ENCODE assay signal across 10 cellular contexts in the genomic region with DNA sequence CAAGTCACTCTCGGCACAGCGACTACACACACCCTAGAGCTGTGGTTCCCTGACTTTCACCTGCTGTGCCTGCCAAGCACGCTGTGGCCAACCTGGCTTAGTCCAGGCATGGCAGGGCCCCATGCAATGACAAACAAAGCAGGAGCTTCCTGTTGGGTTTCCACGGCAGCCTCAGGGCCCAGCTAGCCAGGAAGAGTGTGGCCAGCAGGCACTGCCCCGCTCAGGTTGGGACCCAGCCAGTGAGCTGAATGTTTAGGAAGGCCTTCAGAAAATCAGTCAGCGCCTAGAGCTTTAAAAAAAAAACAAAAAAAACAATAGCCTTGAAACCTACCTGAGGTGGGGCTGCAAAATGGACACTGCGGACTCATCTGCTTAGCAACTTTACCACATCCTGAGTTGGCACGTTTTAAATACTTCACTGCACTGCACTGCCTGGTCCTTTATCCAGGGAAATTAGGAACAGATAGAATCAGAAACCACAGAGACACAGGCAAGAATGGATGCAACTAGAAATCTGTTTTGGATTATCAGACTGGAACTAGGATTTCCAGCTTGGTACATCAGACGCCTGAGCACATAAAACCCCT. TPM values are rescaled to one million over a fixed set of nuclear protein-coding genes. Genes with fewer than 3 reads are reported as not detected.
DNase-seq lines count a peak whose midpoint lies in the region; ATAC-seq, FAIRE-seq and TF ChIP-seq lines count a peak whose summit lies in the region.
"Had no signal": no experiment of that assay in that cellular context is flagged by ENCODE, and none has a peak within 500 bp of the region (broad histone marks: within the 10 kb centered on the region; RNA-seq: fewer than 3 reads in every experiment).

No MANE protein-coding gene starts in this region.

- intact Hi-C loops in Panc1 (cut with micrococcal nuclease; ENCODE audit: unreplicated experiment) (loop anchor here (5.0 kb wide), 1 partner anchor 322 kb away; no protein-coding TSS in a partner anchor), posterior vena cava (cut with DNase I) (loop anchor here in 1 of 2 donors (5.0 to 10.0 kb wide), 2 partner anchors 54 to 322 kb away; no protein-coding TSS in a partner anchor)

- POLR2A ChIA-PET in Panc1 (lab: Charles Lee), result interaction anchor here (0.7 kb wide), 1 partner anchor 279 kb away, joined by 3 read pairs; no protein-coding TSS in a partner anchor

- no peaks in the 10 kb centered on the region for H3K9me3 ChIP-seq in Panc1 (ENCODE audit: control insufficient read depth, insufficient read depth, low read depth, low read length)
- no peaks in the 10 kb centered on the region for H3K9me3 ChIP-seq in fibroblast of lung (ENCODE audit: control insufficient read depth, insufficient read depth, low read depth, low read length)

- H3K4me1 ChIP-seq in Panc1 (ENCODE audit: control insufficient read depth, insufficient read depth, low read length) (peaks cover 6% of the 10 kb centered on the region), fibroblast of lung (ENCODE audit: control insufficient read depth, extremely low read depth, insufficient read depth, low read length) (peaks cover 25% of the 10 kb centered on the region)
- H3K4me1 ChIP-seq: parathyroid adenoma had no signal

- CTCF ChIA-PET in Panc1 (lab: Charles Lee), result interaction anchor here (1.1 kb wide), 1 partner anchor 18 kb away, joined by 3 read pairs; no protein-coding TSS in a partner anchor

- TF ChIP-seq CTCF in Panc1 (IDR thresholded peaks at IDR 0.05), result no peak
- TF ChIP-seq CTCF in fibroblast of lung (conservative IDR thresholded peaks at IDR 0.05 in 1 of 2, IDR thresholded peaks at IDR 0.05 in 1 of 2; ENCODE audit: low read depth in 1 of 2, low read length in 2 of 2), result no peak

- H3K79me2 ChIP-seq in fibroblast of lung (ENCODE audit: control insufficient read depth, insufficient read depth, low read length), result no peaks in the 10 kb centered on the region
- H3K79me2 ChIP-seq: parathyroid adenoma had no signal

- H3K27ac ChIP-seq in Panc1 (ENCODE audit: low read length) (no peak overlapping the region), fibroblast of lung (ENCODE audit: insufficient read depth, low read length) (peak overlapping the region; percentile 53)
- H3K27ac ChIP-seq: parathyroid adenoma had no signal

- H4K20me1 ChIP-seq in fibroblast of lung (ENCODE audit: control insufficient read depth, extremely low read depth, insufficient read depth, low read length), result no peaks in the 10 kb centered on the region

- H3K27me3 ChIP-seq in Panc1 (ENCODE audit: control insufficient read depth, insufficient read depth, low read length) (no peaks in the 10 kb centered on the region), fibroblast of lung (ENCODE audit: control insufficient read depth, insufficient read depth, low read length) (no peaks in the 10 kb centered on the region)

- ATAC-seq in Panc1 (0 out of 2 replicates have a peak, but pooled peaks have one; percentile 47), HG02970 (IDR thresholded peaks at IDR 0.05; ENCODE audit: low FRiP score, unreplicated experiment) (no peak), GM18858 (IDR thresholded peaks at IDR 0.05; ENCODE audit: unreplicated experiment) (no peak)

- no peak overlapping the region for H2AFZ ChIP-seq in fibroblast of lung (ENCODE audit: low read length)
- H2AFZ ChIP-seq: parathyroid adenoma had no signal

- BruUV-seq in Panc1 (replicated peaks; lab: Mats Ljungman, UMichigan), result no TSS peak

- DNase-seq in G401 (ENCODE audit: low spot score) (peak; percentile 86), Panc1 (ENCODE audit: low read depth, low spot score) (no peak), fibroblast of lung (ENCODE audit: low read depth in 2 of 2) (peak in 1 of 2 donors; percentile 72), posterior vena cava (ENCODE audit: low spot score) (peak; percentile 85), OCI-M1 (lab: John Stamatoyannopoulos, UW) (no peak), frontal cortex (ENCODE audit: low spot score in 2 of 2) (no peak)

- no peak overlapping the region for H3K9ac ChIP-seq in fibroblast of lung (ENCODE audit: insufficient read depth, low read length)
- H3K9ac ChIP-seq: parathyroid adenoma had no signal

- in situ Hi-C loops in G401 (cut with HindIII; ENCODE audit: low sequenced_read_pairs) (no loop called here), Panc1 (cut with HindIII; ENCODE audit: low pct_unique_long_range_greater_than_20kb, low sequenced_read_pairs) (no loop called here)

- H3K4me3 ChIP-seq in Panc1 (ENCODE audit: low read depth in 2 of 2, low read length in 2 of 2), result no peak overlapping the region
- H3K4me3 ChIP-seq in fibroblast of lung (replicated peaks in 1 of 4; ENCODE audit: control extremely low read depth in 1 of 4, insufficient read depth in 1 of 4, low read depth in 3 of 4, low read length in 4 of 4), result no peak overlapping the region

- H3K4me2 ChIP-seq in fibroblast of lung (ENCODE audit: extremely low read depth, insufficient read depth, low read length), result no peak overlapping the region

- no peak for FAIRE-seq in frontal cortex (lab: Jason Lieb, UNC)
- FAIRE-seq: H54 had no signal

- no peaks in the 10 kb centered on the region for H3K36me3 ChIP-seq in Panc1 (ENCODE audit: control insufficient read depth, insufficient read depth, low read length)
- peaks cover 4% of the 10 kb centered on the region for H3K36me3 ChIP-seq in fibroblast of lung (ENCODE audit: control insufficient read depth, insufficient read depth, low read length)

RNA-seq across cellular contexts. Expression of gene LDHAL6B, which starts 36.3 kb away (rescaled TPM):
- not detected in 2 replicates for total RNA-seq in G401 (2014; rRNA removed; shearing (Covaris generic))
- total RNA-seq in Panc1 (2021; ENCODE audit: unreplicated experiment) (not detected), fibroblast of lung (not detected in 2 replicates), posterior vena cava (not detected), frontal cortex (not detected)
- not detected for polyA plus RNA-seq in Panc1 (2012; ENCODE audit: insufficient read length)
- polyA plus RNA-seq in fibroblast of lung, result not detected in 2 replicates
- polyA plus RNA-seq in fibroblast of lung (2012), result 0.12 TPM in 1 of 2 replicates, not detected in the other
- 0.98 TPM in 1 of 2 replicates, not detected in the other for polyA minus RNA-seq in fibroblast of lung (ENCODE audit: low replicate concordance)

Comparison
In these comparisons a context has a peak if more than half of its experiments do, and no peak if none do; other contexts are left out.
1. DNase-seq: peak in G401 (single experiment) and posterior vena cava (single experiment); none in Panc1 (single experiment), OCI-M1 (single experiment) and frontal cortex (0 of 2).